In genomic region chr12:109558374-109559199, GRCh38 we compare ENCODE assay signal across 1 cellular context.
TF ChIP-seq lines count a peak whose summit lies in the region.

No MANE protein-coding gene starts in this region.

TF ChIP-seq in WTC11, 78 proteins besides CTCF, POLR2A, EP300 and RAD21 (continued from another document):
- TF ChIP-seq AR (CRISPR knock-in tag; IDR thresholded peaks at IDR 0.05): no peak
- TF ChIP-seq NR3C1 (CRISPR knock-in tag; conservative IDR thresholded peaks at IDR 0.05; ENCODE audit: low read depth): no peak
- TF ChIP-seq ZNF281 (CRISPR knock-in tag; IDR thresholded peaks at IDR 0.05): no peak
- TF ChIP-seq ATF3 (CRISPR knock-in tag; conservative IDR thresholded peaks at IDR 0.05): no peak
- no peak for TF ChIP-seq MXD4 (CRISPR knock-in tag; IDR thresholded peaks at IDR 0.05; ENCODE audit: borderline replicate concordance)
- TF ChIP-seq FOXK1 (CRISPR knock-in tag; IDR thresholded peaks at IDR 0.05): no peak
TF ChIP-seq in WTC11: peak in this region for 0.
